1 cellular context compared by ENCODE assay signal in the genomic region with DNA sequence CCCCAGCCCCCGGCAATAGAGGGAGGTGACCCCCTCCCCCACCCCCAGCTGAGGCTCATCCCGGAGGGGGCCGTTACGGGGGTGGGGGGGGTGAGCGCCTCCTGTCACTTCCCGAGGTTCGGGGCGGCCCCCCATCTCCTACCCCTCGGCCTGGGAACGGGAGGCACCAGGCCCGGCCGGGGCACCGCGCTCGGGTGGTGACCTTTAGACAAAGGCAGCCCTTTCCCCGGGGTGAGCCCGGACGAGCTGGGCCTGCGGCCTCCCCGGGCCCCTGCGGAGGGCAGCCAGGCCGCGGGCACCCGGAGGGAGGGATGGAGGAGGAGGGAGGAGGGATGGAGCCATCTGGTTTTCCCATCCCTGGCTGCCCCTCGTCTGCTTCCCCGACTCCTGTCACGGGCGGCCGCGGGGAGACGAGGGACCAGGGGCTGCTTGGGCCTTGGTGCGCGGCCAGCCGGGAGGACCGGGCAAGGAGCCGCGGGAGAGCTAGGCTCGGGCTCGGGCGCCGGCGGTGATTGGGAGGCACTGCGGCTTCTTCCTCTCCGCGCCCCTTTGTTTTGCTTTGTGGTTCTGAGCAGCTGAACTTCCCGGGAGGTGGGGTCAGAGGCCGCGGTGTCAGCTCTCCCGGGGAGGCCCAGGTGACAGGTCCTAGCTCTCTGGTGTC.
TF ChIP-seq lines count a peak whose summit lies in the region.

No MANE protein-coding gene starts in this region.

TF ChIP-seq in K562, 482 proteins besides CTCF, POLR2A, EP300 and RAD21 (continued from another document and continues in another):
- TF ChIP-seq, protein P1, sequence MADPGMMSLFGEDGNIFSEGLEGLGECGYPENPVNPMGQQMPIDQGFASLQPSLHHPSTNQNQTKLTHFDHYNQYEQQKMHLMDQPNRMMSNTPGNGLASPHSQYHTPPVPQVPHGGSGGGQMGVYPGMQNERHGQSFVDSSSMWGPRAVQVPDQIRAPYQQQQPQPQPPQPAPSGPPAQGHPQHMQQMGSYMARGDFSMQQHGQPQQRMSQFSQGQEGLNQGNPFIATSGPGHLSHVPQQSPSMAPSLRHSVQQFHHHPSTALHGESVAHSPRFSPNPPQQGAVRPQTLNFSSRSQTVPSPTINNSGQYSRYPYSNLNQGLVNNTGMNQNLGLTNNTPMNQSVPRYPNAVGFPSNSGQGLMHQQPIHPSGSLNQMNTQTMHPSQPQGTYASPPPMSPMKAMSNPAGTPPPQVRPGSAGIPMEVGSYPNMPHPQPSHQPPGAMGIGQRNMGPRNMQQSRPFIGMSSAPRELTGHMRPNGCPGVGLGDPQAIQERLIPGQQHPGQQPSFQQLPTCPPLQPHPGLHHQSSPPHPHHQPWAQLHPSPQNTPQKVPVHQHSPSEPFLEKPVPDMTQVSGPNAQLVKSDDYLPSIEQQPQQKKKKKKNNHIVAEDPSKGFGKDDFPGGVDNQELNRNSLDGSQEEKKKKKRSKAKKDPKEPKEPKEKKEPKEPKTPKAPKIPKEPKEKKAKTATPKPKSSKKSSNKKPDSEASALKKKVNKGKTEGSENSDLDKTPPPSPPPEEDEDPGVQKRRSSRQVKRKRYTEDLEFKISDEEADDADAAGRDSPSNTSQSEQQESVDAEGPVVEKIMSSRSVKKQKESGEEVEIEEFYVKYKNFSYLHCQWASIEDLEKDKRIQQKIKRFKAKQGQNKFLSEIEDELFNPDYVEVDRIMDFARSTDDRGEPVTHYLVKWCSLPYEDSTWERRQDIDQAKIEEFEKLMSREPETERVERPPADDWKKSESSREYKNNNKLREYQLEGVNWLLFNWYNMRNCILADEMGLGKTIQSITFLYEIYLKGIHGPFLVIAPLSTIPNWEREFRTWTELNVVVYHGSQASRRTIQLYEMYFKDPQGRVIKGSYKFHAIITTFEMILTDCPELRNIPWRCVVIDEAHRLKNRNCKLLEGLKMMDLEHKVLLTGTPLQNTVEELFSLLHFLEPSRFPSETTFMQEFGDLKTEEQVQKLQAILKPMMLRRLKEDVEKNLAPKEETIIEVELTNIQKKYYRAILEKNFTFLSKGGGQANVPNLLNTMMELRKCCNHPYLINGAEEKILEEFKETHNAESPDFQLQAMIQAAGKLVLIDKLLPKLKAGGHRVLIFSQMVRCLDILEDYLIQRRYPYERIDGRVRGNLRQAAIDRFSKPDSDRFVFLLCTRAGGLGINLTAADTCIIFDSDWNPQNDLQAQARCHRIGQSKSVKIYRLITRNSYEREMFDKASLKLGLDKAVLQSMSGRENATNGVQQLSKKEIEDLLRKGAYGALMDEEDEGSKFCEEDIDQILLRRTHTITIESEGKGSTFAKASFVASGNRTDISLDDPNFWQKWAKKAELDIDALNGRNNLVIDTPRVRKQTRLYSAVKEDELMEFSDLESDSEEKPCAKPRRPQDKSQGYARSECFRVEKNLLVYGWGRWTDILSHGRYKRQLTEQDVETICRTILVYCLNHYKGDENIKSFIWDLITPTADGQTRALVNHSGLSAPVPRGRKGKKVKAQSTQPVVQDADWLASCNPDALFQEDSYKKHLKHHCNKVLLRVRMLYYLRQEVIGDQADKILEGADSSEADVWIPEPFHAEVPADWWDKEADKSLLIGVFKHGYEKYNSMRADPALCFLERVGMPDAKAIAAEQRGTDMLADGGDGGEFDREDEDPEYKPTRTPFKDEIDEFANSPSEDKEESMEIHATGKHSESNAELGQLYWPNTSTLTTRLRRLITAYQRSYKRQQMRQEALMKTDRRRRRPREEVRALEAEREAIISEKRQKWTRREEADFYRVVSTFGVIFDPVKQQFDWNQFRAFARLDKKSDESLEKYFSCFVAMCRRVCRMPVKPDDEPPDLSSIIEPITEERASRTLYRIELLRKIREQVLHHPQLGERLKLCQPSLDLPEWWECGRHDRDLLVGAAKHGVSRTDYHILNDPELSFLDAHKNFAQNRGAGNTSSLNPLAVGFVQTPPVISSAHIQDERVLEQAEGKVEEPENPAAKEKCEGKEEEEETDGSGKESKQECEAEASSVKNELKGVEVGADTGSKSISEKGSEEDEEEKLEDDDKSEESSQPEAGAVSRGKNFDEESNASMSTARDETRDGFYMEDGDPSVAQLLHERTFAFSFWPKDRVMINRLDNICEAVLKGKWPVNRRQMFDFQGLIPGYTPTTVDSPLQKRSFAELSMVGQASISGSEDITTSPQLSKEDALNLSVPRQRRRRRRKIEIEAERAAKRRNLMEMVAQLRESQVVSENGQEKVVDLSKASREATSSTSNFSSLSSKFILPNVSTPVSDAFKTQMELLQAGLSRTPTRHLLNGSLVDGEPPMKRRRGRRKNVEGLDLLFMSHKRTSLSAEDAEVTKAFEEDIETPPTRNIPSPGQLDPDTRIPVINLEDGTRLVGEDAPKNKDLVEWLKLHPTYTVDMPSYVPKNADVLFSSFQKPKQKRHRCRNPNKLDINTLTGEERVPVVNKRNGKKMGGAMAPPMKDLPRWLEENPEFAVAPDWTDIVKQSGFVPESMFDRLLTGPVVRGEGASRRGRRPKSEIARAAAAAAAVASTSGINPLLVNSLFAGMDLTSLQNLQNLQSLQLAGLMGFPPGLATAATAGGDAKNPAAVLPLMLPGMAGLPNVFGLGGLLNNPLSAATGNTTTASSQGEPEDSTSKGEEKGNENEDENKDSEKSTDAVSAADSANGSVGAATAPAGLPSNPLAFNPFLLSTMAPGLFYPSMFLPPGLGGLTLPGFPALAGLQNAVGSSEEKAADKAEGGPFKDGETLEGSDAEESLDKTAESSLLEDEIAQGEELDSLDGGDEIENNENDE (IDR thresholded peaks at IDR 0.05; ENCODE audit: low read depth, low read length), result no peak
- TF ChIP-seq SREBF2 (CRISPR knock-in tag; IDR thresholded peaks at IDR 0.05) (no peak), BRF1 (IDR thresholded peaks at IDR 0.05; ENCODE audit: borderline replicate concordance, extremely low read depth, insufficient read length) (no peak), RBFOX2 (IDR thresholded peaks at IDR 0.05; ENCODE audit: low read depth, low read length) (peak; percentile 65), ZC3H11A (IDR thresholded peaks at IDR 0.05; ENCODE audit: low read depth, low read length) (no peak), PHF8 (IDR thresholded peaks at IDR 0.05; ENCODE audit: borderline replicate concordance, low read length) (peak; percentile 27; the same call in 1 of the 2 replicates), POLR2AphosphoS2 (IDR thresholded peaks at IDR 0.05; ENCODE audit: low read length) (no peak), CBX8 (IDR thresholded peaks at IDR 0.05; ENCODE audit: borderline replicate concordance, extremely low read depth, low read depth, low read length, poor library complexity, severe bottlenecking) (no peak), CHD1 (IDR thresholded peaks at IDR 0.05; ENCODE audit: low read length) (peak; percentile 82), NR2C2 (CRISPR knock-in tag; IDR thresholded peaks at IDR 0.05) (no peak), NR2C2 (tag; IDR thresholded peaks at IDR 0.05) (peak; percentile 85), HNRNPL (IDR thresholded peaks at IDR 0.05; ENCODE audit: low read depth, low read length) (no peak), GATAD2A (IDR thresholded peaks at IDR 0.05) (no peak), RB1 (IDR thresholded peaks at IDR 0.05; ENCODE audit: low read depth) (peak; percentile 27; the same call in 1 of the 2 replicates), HMGN3 (IDR thresholded peaks at IDR 0.05; ENCODE audit: borderline replicate concordance, extremely low read depth, insufficient read length, low read depth, low read length) (peak; percentile 24), DIDO1 (tag; IDR thresholded peaks at IDR 0.05; ENCODE audit: low read depth) (no peak), IRF2 (CRISPR knock-in tag; IDR thresholded peaks at IDR 0.05) (no peak), ZNF12 (CRISPR knock-in tag; IDR thresholded peaks at IDR 0.05) (no peak), ZNF507 (tag; conservative IDR thresholded peaks at IDR 0.05) (no peak), NFIX (CRISPR knock-in tag; IDR thresholded peaks at IDR 0.05; ENCODE audit: low read depth) (no peak), ESRRA (IDR thresholded peaks at IDR 0.05; ENCODE audit: borderline replicate concordance, low read depth) (peak; percentile 42; the same call in 1 of the 2 replicates)
- TF ChIP-seq, protein P2, sequence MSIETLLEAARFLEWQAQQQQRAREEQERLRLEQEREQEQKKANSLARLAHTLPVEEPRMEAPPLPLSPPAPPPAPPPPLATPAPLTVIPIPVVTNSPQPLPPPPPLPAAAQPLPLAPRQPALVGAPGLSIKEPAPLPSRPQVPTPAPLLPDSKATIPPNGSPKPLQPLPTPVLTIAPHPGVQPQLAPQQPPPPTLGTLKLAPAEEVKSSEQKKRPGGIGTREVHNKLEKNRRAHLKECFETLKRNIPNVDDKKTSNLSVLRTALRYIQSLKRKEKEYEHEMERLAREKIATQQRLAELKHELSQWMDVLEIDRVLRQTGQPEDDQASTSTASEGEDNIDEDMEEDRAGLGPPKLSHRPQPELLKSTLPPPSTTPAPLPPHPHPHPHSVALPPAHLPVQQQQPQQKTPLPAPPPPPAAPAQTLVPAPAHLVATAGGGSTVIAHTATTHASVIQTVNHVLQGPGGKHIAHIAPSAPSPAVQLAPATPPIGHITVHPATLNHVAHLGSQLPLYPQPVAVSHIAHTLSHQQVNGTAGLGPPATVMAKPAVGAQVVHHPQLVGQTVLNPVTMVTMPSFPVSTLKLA (conservative IDR thresholded peaks at IDR 0.05), result peak in 1 of 2 experiments; percentile 38; a peak in 1 of 4 replicates
- TF ChIP-seq, protein P3, sequence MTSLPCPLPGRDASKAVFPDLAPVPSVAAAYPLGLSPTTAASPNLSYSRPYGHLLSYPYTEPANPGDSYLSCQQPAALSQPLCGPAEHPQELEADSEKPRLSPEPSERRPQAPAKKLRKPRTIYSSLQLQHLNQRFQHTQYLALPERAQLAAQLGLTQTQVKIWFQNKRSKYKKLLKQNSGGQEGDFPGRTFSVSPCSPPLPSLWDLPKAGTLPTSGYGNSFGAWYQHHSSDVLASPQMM (CRISPR knock-in tag; IDR thresholded peaks at IDR 0.05), result no peak
- TF ChIP-seq, protein P4, sequence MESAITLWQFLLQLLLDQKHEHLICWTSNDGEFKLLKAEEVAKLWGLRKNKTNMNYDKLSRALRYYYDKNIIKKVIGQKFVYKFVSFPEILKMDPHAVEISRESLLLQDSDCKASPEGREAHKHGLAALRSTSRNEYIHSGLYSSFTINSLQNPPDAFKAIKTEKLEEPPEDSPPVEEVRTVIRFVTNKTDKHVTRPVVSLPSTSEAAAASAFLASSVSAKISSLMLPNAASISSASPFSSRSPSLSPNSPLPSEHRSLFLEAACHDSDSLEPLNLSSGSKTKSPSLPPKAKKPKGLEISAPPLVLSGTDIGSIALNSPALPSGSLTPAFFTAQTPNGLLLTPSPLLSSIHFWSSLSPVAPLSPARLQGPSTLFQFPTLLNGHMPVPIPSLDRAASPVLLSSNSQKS (CRISPR knock-in tag; IDR thresholded peaks at IDR 0.05), result no peak
- TF ChIP-seq, protein P5, sequence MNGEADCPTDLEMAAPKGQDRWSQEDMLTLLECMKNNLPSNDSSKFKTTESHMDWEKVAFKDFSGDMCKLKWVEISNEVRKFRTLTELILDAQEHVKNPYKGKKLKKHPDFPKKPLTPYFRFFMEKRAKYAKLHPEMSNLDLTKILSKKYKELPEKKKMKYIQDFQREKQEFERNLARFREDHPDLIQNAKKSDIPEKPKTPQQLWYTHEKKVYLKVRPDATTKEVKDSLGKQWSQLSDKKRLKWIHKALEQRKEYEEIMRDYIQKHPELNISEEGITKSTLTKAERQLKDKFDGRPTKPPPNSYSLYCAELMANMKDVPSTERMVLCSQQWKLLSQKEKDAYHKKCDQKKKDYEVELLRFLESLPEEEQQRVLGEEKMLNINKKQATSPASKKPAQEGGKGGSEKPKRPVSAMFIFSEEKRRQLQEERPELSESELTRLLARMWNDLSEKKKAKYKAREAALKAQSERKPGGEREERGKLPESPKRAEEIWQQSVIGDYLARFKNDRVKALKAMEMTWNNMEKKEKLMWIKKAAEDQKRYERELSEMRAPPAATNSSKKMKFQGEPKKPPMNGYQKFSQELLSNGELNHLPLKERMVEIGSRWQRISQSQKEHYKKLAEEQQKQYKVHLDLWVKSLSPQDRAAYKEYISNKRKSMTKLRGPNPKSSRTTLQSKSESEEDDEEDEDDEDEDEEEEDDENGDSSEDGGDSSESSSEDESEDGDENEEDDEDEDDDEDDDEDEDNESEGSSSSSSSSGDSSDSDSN (IDR thresholded peaks at IDR 0.05; ENCODE audit: borderline replicate concordance in 1 of 2, low read depth in 2 of 2, low read length in 2 of 2), result peak; percentile 54 to 85; a peak in 2 of 4 replicates
- TF ChIP-seq, protein P6, sequence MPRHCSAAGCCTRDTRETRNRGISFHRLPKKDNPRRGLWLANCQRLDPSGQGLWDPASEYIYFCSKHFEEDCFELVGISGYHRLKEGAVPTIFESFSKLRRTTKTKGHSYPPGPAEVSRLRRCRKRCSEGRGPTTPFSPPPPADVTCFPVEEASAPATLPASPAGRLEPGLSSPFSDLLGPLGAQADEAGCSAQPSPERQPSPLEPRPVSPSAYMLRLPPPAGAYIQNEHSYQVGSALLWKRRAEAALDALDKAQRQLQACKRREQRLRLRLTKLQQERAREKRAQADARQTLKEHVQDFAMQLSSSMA (CRISPR knock-in tag; IDR thresholded peaks at IDR 0.05), result no peak
- TF ChIP-seq, protein P7, sequence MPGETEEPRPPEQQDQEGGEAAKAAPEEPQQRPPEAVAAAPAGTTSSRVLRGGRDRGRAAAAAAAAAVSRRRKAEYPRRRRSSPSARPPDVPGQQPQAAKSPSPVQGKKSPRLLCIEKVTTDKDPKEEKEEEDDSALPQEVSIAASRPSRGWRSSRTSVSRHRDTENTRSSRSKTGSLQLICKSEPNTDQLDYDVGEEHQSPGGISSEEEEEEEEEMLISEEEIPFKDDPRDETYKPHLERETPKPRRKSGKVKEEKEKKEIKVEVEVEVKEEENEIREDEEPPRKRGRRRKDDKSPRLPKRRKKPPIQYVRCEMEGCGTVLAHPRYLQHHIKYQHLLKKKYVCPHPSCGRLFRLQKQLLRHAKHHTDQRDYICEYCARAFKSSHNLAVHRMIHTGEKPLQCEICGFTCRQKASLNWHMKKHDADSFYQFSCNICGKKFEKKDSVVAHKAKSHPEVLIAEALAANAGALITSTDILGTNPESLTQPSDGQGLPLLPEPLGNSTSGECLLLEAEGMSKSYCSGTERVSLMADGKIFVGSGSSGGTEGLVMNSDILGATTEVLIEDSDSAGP (CRISPR knock-in tag; IDR thresholded peaks at IDR 0.05), result no peak
- TF ChIP-seq, protein P8, sequence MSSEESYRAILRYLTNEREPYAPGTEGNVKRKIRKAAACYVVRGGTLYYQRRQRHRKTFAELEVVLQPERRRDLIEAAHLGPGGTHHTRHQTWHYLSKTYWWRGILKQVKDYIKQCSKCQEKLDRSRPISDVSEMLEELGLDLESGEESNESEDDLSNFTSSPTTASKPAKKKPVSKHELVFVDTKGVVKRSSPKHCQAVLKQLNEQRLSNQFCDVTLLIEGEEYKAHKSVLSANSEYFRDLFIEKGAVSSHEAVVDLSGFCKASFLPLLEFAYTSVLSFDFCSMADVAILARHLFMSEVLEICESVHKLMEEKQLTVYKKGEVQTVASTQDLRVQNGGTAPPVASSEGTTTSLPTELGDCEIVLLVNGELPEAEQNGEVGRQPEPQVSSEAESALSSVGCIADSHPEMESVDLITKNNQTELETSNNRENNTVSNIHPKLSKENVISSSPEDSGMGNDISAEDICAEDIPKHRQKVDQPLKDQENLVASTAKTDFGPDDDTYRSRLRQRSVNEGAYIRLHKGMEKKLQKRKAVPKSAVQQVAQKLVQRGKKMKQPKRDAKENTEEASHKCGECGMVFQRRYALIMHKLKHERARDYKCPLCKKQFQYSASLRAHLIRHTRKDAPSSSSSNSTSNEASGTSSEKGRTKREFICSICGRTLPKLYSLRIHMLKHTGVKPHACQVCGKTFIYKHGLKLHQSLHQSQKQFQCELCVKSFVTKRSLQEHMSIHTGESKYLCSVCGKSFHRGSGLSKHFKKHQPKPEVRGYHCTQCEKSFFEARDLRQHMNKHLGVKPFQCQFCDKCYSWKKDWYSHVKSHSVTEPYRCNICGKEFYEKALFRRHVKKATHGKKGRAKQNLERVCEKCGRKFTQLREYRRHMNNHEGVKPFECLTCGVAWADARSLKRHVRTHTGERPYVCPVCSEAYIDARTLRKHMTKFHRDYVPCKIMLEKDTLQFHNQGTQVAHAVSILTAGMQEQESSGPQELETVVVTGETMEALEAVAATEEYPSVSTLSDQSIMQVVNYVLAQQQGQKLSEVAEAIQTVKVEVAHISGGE (CRISPR knock-in tag; IDR thresholded peaks at IDR 0.05), result no peak
